8 cellular contexts compared by ENCODE assay signal in the genomic region with DNA sequence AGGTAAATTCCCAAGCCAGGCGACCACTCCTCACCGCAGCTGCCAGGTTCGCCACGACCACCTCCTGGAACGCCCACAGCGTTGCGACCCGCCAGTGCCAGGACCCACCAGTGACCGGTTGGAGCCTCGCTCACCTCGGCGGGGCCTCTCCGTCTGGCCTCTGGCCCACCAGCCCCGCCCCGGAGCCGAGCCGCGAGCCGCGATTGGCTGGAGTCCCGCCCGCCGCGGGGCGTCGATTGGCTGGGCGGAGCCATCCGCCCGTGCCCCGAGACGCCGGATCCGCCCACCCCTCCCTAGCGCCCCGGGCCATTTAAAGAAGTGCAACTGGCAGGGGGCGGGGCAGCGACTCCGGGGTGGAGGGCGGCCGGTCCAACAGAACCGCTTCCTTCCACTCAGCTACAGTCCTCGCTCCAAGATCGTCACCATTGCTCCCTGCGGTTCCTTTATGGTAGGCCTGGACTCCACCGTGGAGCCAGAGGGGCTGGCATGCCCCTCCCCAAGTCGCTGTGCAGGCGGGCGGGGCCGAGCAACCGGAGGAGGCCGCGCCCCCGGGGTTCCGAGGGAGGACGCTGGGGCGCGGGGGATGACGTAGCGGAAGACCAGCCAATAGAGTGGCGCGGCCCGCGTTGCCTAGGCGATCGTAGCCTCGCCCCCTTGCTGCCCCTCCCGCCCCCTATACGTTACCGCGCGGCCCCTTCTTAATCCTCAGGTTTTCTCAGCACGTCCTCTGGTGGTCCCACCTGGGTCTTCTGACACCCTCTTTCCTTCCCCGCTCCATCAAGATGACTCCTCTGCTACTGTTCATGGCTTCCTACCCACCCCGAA. TPM values are rescaled to one million over a fixed set of nuclear protein-coding genes. Genes with fewer than 3 reads are reported as not detected.
DNase-seq lines count a peak whose midpoint lies in the region; ATAC-seq and TF ChIP-seq lines count a peak whose summit lies in the region.

Gene SERTAD3, minus strand, starts transcription at position 155 of the 825 bp plus-strand sequence. CDS start 2,255 bp downstream, outside the sequence.

- DNase-seq in Peyer's patch (peak; percentile 98 to 99 (median 99)), esophagus squamous epithelium (lab: John Stamatoyannopoulos, UW) (peak; percentile 89), naive B cell (peak; percentile 99)
- peak; percentile 99 for DNase-seq in activated T-cell treated with anti-CD3 and anti-CD28 coated beads, Interleukin-2, amount 50 U/mL, for 72 hours

- peak within 1 kb of the TSS; percentile 99 for H3K4me3 Mint-ChIP-seq in activated T-cell treated with anti-CD3 and anti-CD28 coated beads, Interleukin-2, amount 50 U/mL, for 72 hours
- peak within 1 kb of the TSS; percentile 90 to 99 (median 98) for H3K4me3 Mint-ChIP-seq in naive B cell
- peak within 1 kb of the TSS; percentile 97 for H3K4me3 Mint-ChIP-seq in stimulated activated memory B cell treated with anti-CD40 and anti-IgM and Interleukin-4, amounts not matched to agents 10 μg/mL and 1 μg/mL and 100 μg/mL, for 72 hours

- H3K4me1 ChIP-seq in DOHH2 (ENCODE audit: control insufficient read depth, low read length) (peaks cover 18% of the 10 kb centered on the region), Peyer's patch (peaks cover 0 to 15% (median 0%) of the 10 kb centered on the region in 4 donors), esophagus squamous epithelium (peaks cover 24 to 49% (median 29%) of the 10 kb centered on the region in 3 donors)

- H3K27ac Mint-ChIP-seq in activated T-cell treated with anti-CD3 and anti-CD28 coated beads, Interleukin-2, amount 50 U/mL, for 72 hours, result peak within 1 kb of the TSS; percentile 95
- peak within 1 kb of the TSS; percentile 85 to 99 (median 98) for H3K27ac Mint-ChIP-seq in naive B cell
- peak within 1 kb of the TSS; percentile 97 for H3K27ac Mint-ChIP-seq in stimulated activated memory B cell treated with anti-CD40 and anti-IgM and Interleukin-4, amounts not matched to agents 10 μg/mL and 1 μg/mL and 100 μg/mL, for 72 hours

- peaks cover 16% of the 10 kb centered on the region for H3K4me1 Mint-ChIP-seq in activated T-cell treated with anti-CD3 and anti-CD28 coated beads, Interleukin-2, amount 50 U/mL, for 72 hours (ENCODE audit: low read depth)
- peaks cover 21 to 25% (median 25%) of the 10 kb centered on the region in 3 donors for H3K4me1 Mint-ChIP-seq in naive B cell
- H3K4me1 Mint-ChIP-seq in stimulated activated memory B cell treated with anti-CD40 and anti-IgM and Interleukin-4, amounts not matched to agents 10 μg/mL and 1 μg/mL and 100 μg/mL, for 72 hours, result peaks cover 25% of the 10 kb centered on the region

- H3K9me2 ChIP-seq in DOHH2 (replicated peaks; ENCODE audit: control insufficient read depth, low read length), result no peaks in the 10 kb centered on the region

- H3F3A ChIP-seq in DOHH2 (ENCODE audit: control insufficient read depth, insufficient read depth), result peaks cover 5% of the 10 kb centered on the region

- 0% methylated on average over 11 of the region's 74 CpGs for WGBS in esophagus squamous epithelium, 2 donors

- TF ChIP-seq CTCF in DOHH2 (IDR thresholded peaks at IDR 0.05; ENCODE audit: low read depth, low read length, poor library complexity, severe bottlenecking), result peak; percentile 61
- peak in 4 of 6 experiments; percentile 10 to 31 (median 12) for TF ChIP-seq CTCF in Peyer's patch (IDR thresholded peaks at IDR 0.05)
- TF ChIP-seq CTCF in esophagus squamous epithelium (IDR thresholded peaks at IDR 0.05), result peak in 2 of 6 experiments; percentile 6 to 26

- H3K9me3 Mint-ChIP-seq in activated T-cell treated with anti-CD3 and anti-CD28 coated beads, Interleukin-2, amount 50 U/mL, for 72 hours, result no peaks in the 10 kb centered on the region
- H3K9me3 Mint-ChIP-seq in naive B cell, result no peaks in the 10 kb centered on the region
- no peaks in the 10 kb centered on the region for H3K9me3 Mint-ChIP-seq in stimulated activated memory B cell treated with anti-CD40 and anti-IgM and Interleukin-4, amounts not matched to agents 10 μg/mL and 1 μg/mL and 100 μg/mL, for 72 hours

- TF ChIP-seq POLR2A in Peyer's patch (IDR thresholded peaks at IDR 0.05), result peak; percentile 95 to 99
- TF ChIP-seq POLR2A in esophagus squamous epithelium (IDR thresholded peaks at IDR 0.05), result peak in 3 of 4 donors; percentile 89 to 99 (median 90)

- H3K4me3 ChIP-seq in DOHH2 (ENCODE audit: low read length) (peak within 1 kb of the TSS; percentile 97), Peyer's patch (peak within 1 kb of the TSS; percentile 85 to 97 (median 90)), esophagus squamous epithelium (peak within 1 kb of the TSS; percentile 55 to 100 (median 92))

- H3K27ac ChIP-seq in DOHH2 (ENCODE audit: low read depth, low read length) (peak within 1 kb of the TSS; percentile 89), KOPT-K1 (ENCODE audit: low read depth, low read length, poor library complexity, severe bottlenecking) (peak within 1 kb of the TSS; percentile 80), Peyer's patch (peak within 1 kb of the TSS; percentile 95 to 99 (median 98)), esophagus squamous epithelium (peak within 1 kb of the TSS; percentile 91 to 100 (median 100))

- H3K27me3 Mint-ChIP-seq in activated T-cell treated with anti-CD3 and anti-CD28 coated beads, Interleukin-2, amount 50 U/mL, for 72 hours (ENCODE audit: low read depth), result no peaks in the 10 kb centered on the region
- H3K27me3 Mint-ChIP-seq in naive B cell, result no peaks in the 10 kb centered on the region
- no peaks in the 10 kb centered on the region for H3K27me3 Mint-ChIP-seq in stimulated activated memory B cell treated with anti-CD40 and anti-IgM and Interleukin-4, amounts not matched to agents 10 μg/mL and 1 μg/mL and 100 μg/mL, for 72 hours

- ATAC-seq in GM21786 (IDR thresholded peaks at IDR 0.05; ENCODE audit: unreplicated experiment) (peak; percentile 67), naive B cell (ENCODE audit: low read depth in 2 of 2) (peak; percentile 68 to 69)
- peak; percentile 76 to 77 for ATAC-seq in activated T-cell treated with anti-CD3 and anti-CD28 coated beads, Interleukin-2, amount 50 U/mL, for 72 hours (replicated peaks in 1 of 2)
- peak; percentile 90 for ATAC-seq in stimulated activated memory B cell treated with anti-CD40 and anti-IgM and Interleukin-4, amounts not matched to agents 10 μg/mL and 1 μg/mL and 100 μg/mL, for 72 hours

- H3K4me2 ChIP-seq in DOHH2 (ENCODE audit: low read length), result peak within 1 kb of the TSS; percentile 91

- intact Hi-C loops in esophagus squamous epithelium (cut with DNase I), result no loop called here

- H4K20me1 ChIP-seq in DOHH2 (ENCODE audit: control insufficient read depth, insufficient read depth, low read depth, low read length), result no peaks in the 10 kb centered on the region

- H3K79me2 ChIP-seq in DOHH2 (ENCODE audit: control insufficient read depth, low read length), result peaks cover 35% of the 10 kb centered on the region

- no peaks in the 10 kb centered on the region for H3K27me3 ChIP-seq in DOHH2 (ENCODE audit: control insufficient read depth, low read length)
- no peaks in the 10 kb centered on the region for H3K27me3 ChIP-seq in Peyer's patch
- H3K27me3 ChIP-seq in esophagus squamous epithelium, result no peaks in the 10 kb centered on the region

- peaks cover 4 to 7% of the 10 kb centered on the region in 2 donors for H3K36me3 Mint-ChIP-seq in activated T-cell treated with anti-CD3 and anti-CD28 coated beads, Interleukin-2, amount 50 U/mL, for 72 hours (ENCODE audit: insufficient read depth in 2 of 2)
- H3K36me3 Mint-ChIP-seq in naive B cell, result peaks cover 0 to 9% of the 10 kb centered on the region in 2 donors
- peaks cover 13% of the 10 kb centered on the region for H3K36me3 Mint-ChIP-seq in stimulated activated memory B cell treated with anti-CD40 and anti-IgM and Interleukin-4, amounts not matched to agents 10 μg/mL and 1 μg/mL and 100 μg/mL, for 72 hours

- H3K9me3 ChIP-seq in DOHH2 (ENCODE audit: control insufficient read depth, insufficient read depth, low read length) (no peaks in the 10 kb centered on the region), KOPT-K1 (ENCODE audit: insufficient read depth, low read length, poor library complexity, severe bottlenecking) (no peaks in the 10 kb centered on the region), Peyer's patch (no peaks in the 10 kb centered on the region), esophagus squamous epithelium (no peaks in the 10 kb centered on the region)

- peaks cover 32% of the 10 kb centered on the region for H3K36me3 ChIP-seq in DOHH2 (ENCODE audit: control insufficient read depth, low read length)
- H3K36me3 ChIP-seq in KOPT-K1 (ENCODE audit: insufficient read depth, low read length), result peaks cover 17% of the 10 kb centered on the region
- H3K36me3 ChIP-seq in Peyer's patch, result peaks cover 0 to 38% (median 0%) of the 10 kb centered on the region in 3 donors
- H3K36me3 ChIP-seq in esophagus squamous epithelium, result peaks cover 10 to 52% (median 21%) of the 10 kb centered on the region in 3 donors

RNA-seq across cellular contexts. Expression of gene SERTAD3, which starts in this region (rescaled TPM):
- total RNA-seq in Peyer's patch (10 to 100 TPM in 3 of 4 donors, 1 to 10 TPM in 1; 9.1 to 22.4 (median 15.2) TPM), esophagus squamous epithelium (10 to 100 TPM in 3 of 4 donors, 1 to 10 TPM in 1; 8.9 to 17.4 (median 12.0) TPM)
- 10 to 100 TPM; 12.6 to 16.3 TPM for total RNA-seq in activated T-cell treated with anti-CD3 and anti-CD28 coated beads, Interleukin-2, amount 50 U/mL, for 72 hours
- 10 to 100 TPM in 5 of 6 donors, 1 to 10 TPM in 1; 9.8 to 17.6 (median 13.3) TPM for polyA plus RNA-seq in naive B cell (ENCODE audit: low read depth in 6 of 6)

Comparison
In these comparisons a context has a peak if more than half of its experiments do, and no peak if none do; other contexts are left out.
1. Peak in every context shown above with its lines: DNase-seq, ATAC-seq, H3K4me3 ChIP-seq and H3K27ac ChIP-seq.